8 cellular contexts compared by ENCODE assay signal in the genomic region with DNA sequence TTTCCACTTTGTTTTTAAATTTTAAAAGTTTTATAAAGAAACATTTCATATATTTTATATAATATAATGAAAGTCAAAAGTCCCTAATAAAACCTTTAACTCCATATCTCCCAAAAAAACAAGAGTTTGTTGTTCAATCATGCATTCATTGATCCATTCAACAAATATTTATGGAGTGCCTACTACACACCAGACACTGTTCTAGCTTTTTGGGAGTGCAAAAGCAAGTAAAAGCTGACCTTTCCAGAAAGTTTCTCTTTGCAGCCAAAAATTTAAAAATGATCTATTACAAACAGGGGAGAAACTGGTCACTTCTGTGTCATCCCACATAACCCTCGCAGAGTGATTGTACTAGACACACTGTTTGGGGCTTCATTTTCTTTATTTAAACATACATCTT.
"Had no signal": no experiment of that assay in that cellular context is flagged by ENCODE, and none has a peak within 500 bp of the region (broad histone marks: within the 10 kb centered on the region; RNA-seq: fewer than 3 reads in every experiment).

No MANE protein-coding gene starts in this region.

- H3K4me1 ChIP-seq: HAP-1 had no signal

- H3K27ac ChIP-seq: GM23248, HL-60 had no signal

- H3K4me3 ChIP-seq: GM23248, HAP-1 had no signal

- H3K9me3 Mint-ChIP-seq: HFFc6 had no signal

- DNase-seq: GM23248, GOT3, H7, HFFc6, IMR-90 had no signal

- H3K9me3 ChIP-seq: HAP-1 had no signal

- H3K9ac ChIP-seq: GM23248 had no signal

- ATAC-seq: HCT116 had no signal

- H3K4me3 Mint-ChIP-seq: HFFc6 had no signal

- H3K36me3 ChIP-seq: HAP-1 had no signal

- H3K27ac Mint-ChIP-seq: HFFc6 had no signal

- H2AFZ ChIP-seq: GM23248 had no signal
